ENCODE assay signal across 8 cellular contexts in genomic region chr5:134227259-134227658, GRCh38. TPM values are rescaled to one million over a fixed set of nuclear protein-coding genes. Genes with fewer than 3 reads are reported as not detected.
DNase-seq lines count a peak whose midpoint lies in the region; ATAC-seq lines count a peak whose summit lies in the region.

No MANE protein-coding gene starts in this region.

- no peaks in the 10 kb centered on the region for H3K27me3 ChIP-seq in endocrine pancreas (ENCODE audit: control insufficient read depth, insufficient read depth, low read length)

- no peaks in the 10 kb centered on the region for H3K9me3 Mint-ChIP-seq in activated naive CD4-positive, alpha-beta T cell treated with anti-CD3 and anti-CD28 coated beads, Interleukin-2, amount 10 ng/mL, durations not matched to agents 7 days and 5 days

- peak overlapping the region; percentile 58 for H3K9ac ChIP-seq in endocrine pancreas (ENCODE audit: control insufficient read depth, insufficient read depth, low read length)

- peaks cover 5% of the 10 kb centered on the region for H3K27me3 Mint-ChIP-seq in activated naive CD4-positive, alpha-beta T cell treated with anti-CD3 and anti-CD28 coated beads, Interleukin-2, amount 10 ng/mL, durations not matched to agents 7 days and 5 days

- H3K9me3 ChIP-seq in endocrine pancreas (ENCODE audit: control insufficient read depth, low read length) = no peaks in the 10 kb centered on the region

- DNase-seq in activated naive CD4-positive, alpha-beta T cell treated with anti-CD3 and anti-CD28 coated beads, Interleukin-2, amount 10 ng/mL, durations not matched to agents 7 days and 5 days = no peak
- no peak for DNase-seq in activated naive CD4-positive, alpha-beta T cell treated with anti-CD3 and anti-CD28 coated beads, Interleukin-2, amount 50 U/mL, for 16 hours
- DNase-seq in SK-MEL-5 (ENCODE audit: low read depth, low spot score) (peak; percentile 10), myocyte (ENCODE audit: low read depth) (peak; percentile 19), CD1c-positive myeloid dendritic cell (ENCODE audit: extremely low spot score) (no peak)

- peak overlapping the region; percentile 95 for H3K4me3 Mint-ChIP-seq in activated naive CD4-positive, alpha-beta T cell treated with anti-CD3 and anti-CD28 coated beads, Interleukin-2, amount 10 ng/mL, durations not matched to agents 7 days and 5 days

- in situ Hi-C loops in SK-MEL-5 (cut with HindIII; ENCODE audit: low pct_unique_long_range_greater_than_20kb, low sequenced_read_pairs) = no loop called here

- H3K4me3 ChIP-seq in endocrine pancreas (ENCODE audit: control insufficient read depth, insufficient read depth, low read length) = peak overlapping the region; percentile 61

- peaks cover 22% of the 10 kb centered on the region for H3K36me3 Mint-ChIP-seq in activated naive CD4-positive, alpha-beta T cell treated with anti-CD3 and anti-CD28 coated beads, Interleukin-2, amount 10 ng/mL, durations not matched to agents 7 days and 5 days

- H3K4me1 Mint-ChIP-seq in activated naive CD4-positive, alpha-beta T cell treated with anti-CD3 and anti-CD28 coated beads, Interleukin-2, amount 10 ng/mL, durations not matched to agents 7 days and 5 days = peaks cover 34% of the 10 kb centered on the region

- peak overlapping the region; percentile 99 for H3K27ac Mint-ChIP-seq in activated naive CD4-positive, alpha-beta T cell treated with anti-CD3 and anti-CD28 coated beads, Interleukin-2, amount 10 ng/mL, durations not matched to agents 7 days and 5 days

- H3K4me1 ChIP-seq in endocrine pancreas (ENCODE audit: control insufficient read depth, insufficient read depth, low read length) = peaks cover 27% of the 10 kb centered on the region

- ATAC-seq in HG03571 (IDR thresholded peaks at IDR 0.05; ENCODE audit: unreplicated experiment) (no peak), HG03442 (IDR thresholded peaks at IDR 0.05; ENCODE audit: unreplicated experiment) (no peak)

- CTCF ChIA-PET in activated naive CD4-positive, alpha-beta T cell treated with anti-CD3 and anti-CD28 coated beads, Interleukin-2, amount 10 ng/mL, durations not matched to agents 7 days and 5 days (lab: Charles Lee) = interaction anchor here (1.1 kb wide), 1 partner anchor 41 kb away, joined by 3 read pairs; no protein-coding TSS in a partner anchor

- H3K36me3 ChIP-seq in endocrine pancreas (ENCODE audit: control insufficient read depth, insufficient read depth, low read length) = no peaks in the 10 kb centered on the region

RNA-seq across cellular contexts. Expression of gene PPP2CA, which starts 1.4 kb away (rescaled TPM):
- total RNA-seq in SK-MEL-5 (2014; rRNA removed; shearing (Covaris generic)) = 123 and 144 TPM in 2 replicates
- polyA plus RNA-seq in SK-MEL-5 (2015; cell fraction: cytosol; rRNA removed) = 193 and 200 TPM in 2 replicates
- polyA plus RNA-seq in SK-MEL-5 (2015; cell fraction: nucleus; rRNA removed) = 44.1 and 52.3 TPM in 2 replicates
- 224 and 234 TPM in 2 replicates for total RNA-seq in myocyte
- polyA plus RNA-seq in myocyte (2012) = 135 TPM

RNA-seq across cellular contexts. Expression of gene SKP1, which starts 50.5 kb away (rescaled TPM):
- total RNA-seq in SK-MEL-5 (2014; rRNA removed; shearing (Covaris generic)) = 311 and 315 TPM in 2 replicates
- polyA plus RNA-seq in SK-MEL-5 (2015; cell fraction: cytosol; rRNA removed) = 534 and 551 TPM in 2 replicates
- 203 and 244 TPM in 2 replicates for polyA plus RNA-seq in SK-MEL-5 (2015; cell fraction: nucleus; rRNA removed)
- total RNA-seq in myocyte = 457 and 487 TPM in 2 replicates
- 854 TPM for polyA plus RNA-seq in myocyte (2012)

Comparison
In these comparisons a context has a peak if more than half of its experiments do, and no peak if none do; other contexts are left out.
1. DNase-seq: peak in SK-MEL-5 (single experiment) and myocyte (single experiment); none in activated naive CD4-positive, alpha-beta T cell treated with anti-CD3 and anti-CD28 coated beads, Interleukin-2, amount 10 ng/mL, durations not matched to agents 7 days and 5 days (single experiment), activated naive CD4-positive, alpha-beta T cell treated with anti-CD3 and anti-CD28 coated beads, Interleukin-2, amount 50 U/mL, for 16 hours (single experiment) and CD1c-positive myeloid dendritic cell (single experiment).